8 cellular contexts compared by ENCODE assay signal in the genomic region with DNA sequence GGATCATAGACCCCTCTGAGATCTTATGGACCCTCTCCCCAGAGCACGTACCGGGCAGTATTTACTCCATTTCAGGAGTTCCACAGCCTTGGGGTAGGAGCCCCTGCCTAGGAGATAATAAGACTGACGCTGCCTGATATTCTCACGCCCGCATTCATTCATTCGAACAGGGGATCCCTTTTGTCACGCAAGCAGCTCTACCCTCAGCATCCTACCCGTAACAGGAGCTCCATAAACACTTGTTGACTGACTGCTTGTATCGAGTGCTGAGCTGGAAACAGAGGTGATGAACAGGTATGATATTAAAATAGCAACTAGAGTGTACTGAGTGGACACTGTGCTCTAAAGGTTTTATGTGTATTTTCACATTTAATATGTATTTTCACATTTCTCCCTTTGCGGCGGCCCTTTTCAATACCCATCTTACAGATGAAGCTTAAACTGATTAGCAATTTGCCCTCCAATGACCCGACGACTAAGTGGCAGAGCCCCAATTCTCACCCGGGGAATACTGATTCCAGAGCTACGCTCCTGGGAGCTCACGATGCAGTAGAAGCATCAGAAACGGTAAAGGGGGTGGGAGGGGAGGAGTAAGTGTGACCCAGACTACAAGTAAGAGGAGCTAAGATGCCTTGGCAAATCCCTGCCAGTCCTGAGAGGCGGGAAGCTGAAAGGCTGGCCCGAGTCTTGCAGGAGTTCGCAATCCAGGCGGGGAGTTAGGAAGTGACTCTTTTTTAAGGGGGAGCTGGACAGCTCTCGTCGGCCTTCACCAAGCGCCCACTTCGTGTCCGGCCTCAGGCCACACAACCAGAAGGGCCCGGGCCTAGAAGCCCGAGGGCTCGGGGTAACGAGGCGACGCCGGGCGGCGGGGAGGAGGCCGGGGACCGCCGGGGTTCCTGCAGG. TPM values are rescaled to one million over a fixed set of nuclear protein-coding genes. Genes with fewer than 3 reads are reported as not detected.
DNase-seq lines count a peak whose midpoint lies in the region; ATAC-seq and TF ChIP-seq lines count a peak whose summit lies in the region.

No MANE protein-coding gene starts in this region.

- peak overlapping the region; percentile 97 for H3K4me2 ChIP-seq in PC-3 (ENCODE audit: low read length)

- CTCF ChIA-PET in CD8-positive, alpha-beta memory T cell (lab: Charles Lee), result interaction anchor here (1.0 kb wide), 1 partner anchor 9 kb away, joined by 3 read pairs; no protein-coding TSS in a partner anchor
- CTCF ChIA-PET in PC-3 (lab: Charles Lee), result no interaction called here

- no peaks in the 10 kb centered on the region for H4K20me1 ChIP-seq in PC-3 (ENCODE audit: low read length)

- H3K27me3 ChIP-seq in CD8-positive, alpha-beta memory T cell (ENCODE audit: insufficient read depth, low read length, poor library complexity, severe bottlenecking), result peaks cover 3% of the 10 kb centered on the region
- H3K27me3 ChIP-seq in PC-3 (ENCODE audit: low read length), result no peaks in the 10 kb centered on the region
- H3K27me3 ChIP-seq in ascending aorta, result no peaks in the 10 kb centered on the region
- peaks cover 9% of the 10 kb centered on the region for H3K27me3 ChIP-seq in left ventricle myocardium inferior (ENCODE audit: low read depth)

- H3K36me3 Mint-ChIP-seq in CD8-positive, alpha-beta memory T cell, result peaks cover 0 to 19% (median 3%) of the 10 kb centered on the region in 3 donors

- no peaks in the 10 kb centered on the region for H3K9me2 ChIP-seq in PC-3 (replicated peaks; ENCODE audit: low read length)

- DNase-seq in CD8-positive, alpha-beta memory T cell, result peak in 2 of 5 donors; percentile 3 to 11
- DNase-seq in PC-3, result peak; percentile 32
- DNase-seq in ascending aorta (ENCODE audit: low spot score in 2 of 2), result peak; percentile 10 to 87
- DNase-seq in left ventricle myocardium inferior, result no peak
- DNase-seq in pons (ENCODE audit: low spot score), result peak; percentile 58
- DNase-seq in COLO829 (ENCODE audit: low spot score), result no peak

- H3F3A ChIP-seq in PC-3 (ENCODE audit: low read length, unreplicated experiment), result no peaks in the 10 kb centered on the region

- H3K27ac Mint-ChIP-seq in CD8-positive, alpha-beta memory T cell, result peak overlapping the region; percentile 86 to 99 (median 96)

- peak overlapping the region; percentile 87 for H3K4me3 ChIP-seq in CD8-positive, alpha-beta memory T cell (ENCODE audit: low read length)
- H3K4me3 ChIP-seq in PC-3 (ENCODE audit: low read length) (peak overlapping the region; percentile 89), ascending aorta (peak overlapping the region; percentile 72 to 97), left ventricle myocardium inferior (peak overlapping the region; percentile 89)

- peaks cover 25 to 40% (median 35%) of the 10 kb centered on the region in 3 donors for H3K4me1 Mint-ChIP-seq in CD8-positive, alpha-beta memory T cell

- H3K36me3 ChIP-seq in CD8-positive, alpha-beta memory T cell (ENCODE audit: insufficient read depth, low read length), result no peaks in the 10 kb centered on the region
- H3K36me3 ChIP-seq in PC-3 (ENCODE audit: low read depth, low read length), result no peaks in the 10 kb centered on the region
- peaks cover 0 to 3% of the 10 kb centered on the region in 2 donors for H3K36me3 ChIP-seq in ascending aorta
- no peaks in the 10 kb centered on the region for H3K36me3 ChIP-seq in left ventricle myocardium inferior

- TF ChIP-seq CTCF in PC-3 (conservative IDR thresholded peaks at IDR 0.05; ENCODE audit: low read depth, low read length), result no peak
- no peak for TF ChIP-seq CTCF in ascending aorta (IDR thresholded peaks at IDR 0.05)
- TF ChIP-seq CTCF in left ventricle myocardium inferior (IDR thresholded peaks at IDR 0.05; ENCODE audit: borderline replicate concordance), result no peak

- peaks cover 33% of the 10 kb centered on the region for H3K79me2 ChIP-seq in PC-3 (ENCODE audit: low read length)

- peak overlapping the region; percentile 89 for H3K9ac ChIP-seq in PC-3 (ENCODE audit: low read length)

- peak overlapping the region; percentile 86 to 100 (median 96) for H3K4me3 Mint-ChIP-seq in CD8-positive, alpha-beta memory T cell

- POLR2A ChIA-PET in CD8-positive, alpha-beta memory T cell (lab: Charles Lee), result no interaction called here
- POLR2A ChIA-PET in PC-3 (lab: Charles Lee; ENCODE audit: unreplicated experiment), result no interaction called here

- ATAC-seq in GM19328 (IDR thresholded peaks at IDR 0.05; ENCODE audit: unreplicated experiment) (peak; percentile 4), HG03439 (IDR thresholded peaks at IDR 0.05; ENCODE audit: unreplicated experiment) (peak; percentile 16), PC-3 (peak; percentile 53)

- H3K9me3 Mint-ChIP-seq in CD8-positive, alpha-beta memory T cell, result peaks cover 0 to 3% (median 0%) of the 10 kb centered on the region in 5 donors

- BruUV-seq in PC-3 (replicated peaks; lab: Mats Ljungman, UMichigan), result TSS peak; percentile 49

- H3K27ac ChIP-seq in CD8-positive, alpha-beta memory T cell (ENCODE audit: low read depth, low read length), result peak overlapping the region; percentile 98
- peak overlapping the region; percentile 74 for H3K27ac ChIP-seq in PC-3 (ENCODE audit: low read length)
- peak overlapping the region; percentile 88 to 98 for H3K27ac ChIP-seq in ascending aorta
- H3K27ac ChIP-seq in left ventricle myocardium inferior (replicated peaks), result peak overlapping the region; percentile 93

- H3K27me3 Mint-ChIP-seq in CD8-positive, alpha-beta memory T cell, result peaks cover 6 to 8% of the 10 kb centered on the region in 2 donors

- H3K4me1 ChIP-seq in CD8-positive, alpha-beta memory T cell (ENCODE audit: insufficient read depth, low read length), result peaks cover 20% of the 10 kb centered on the region
- H3K4me1 ChIP-seq in PC-3 (ENCODE audit: insufficient read depth, low read length) (peaks cover 18% of the 10 kb centered on the region), ascending aorta (peaks cover 6 to 18% of the 10 kb centered on the region in 2 donors), left ventricle myocardium inferior (peaks cover 63% of the 10 kb centered on the region)

- H2AFZ ChIP-seq in PC-3 (ENCODE audit: low read length), result peak overlapping the region; percentile 92

- H3K9me3 ChIP-seq in CD8-positive, alpha-beta memory T cell (ENCODE audit: low read length), result no peaks in the 10 kb centered on the region
- H3K9me3 ChIP-seq in PC-3 (ENCODE audit: low read length) (no peaks in the 10 kb centered on the region), ascending aorta (no peaks in the 10 kb centered on the region), left ventricle myocardium inferior (replicated peaks) (peaks cover 7% of the 10 kb centered on the region)

- intact Hi-C loops in PC-3 (cut with micrococcal nuclease), result loop anchor here (5.0 kb wide), 1 partner anchor 64 kb away; no protein-coding TSS in a partner anchor
- intact Hi-C loops in ascending aorta (cut with DNase I), result loop anchor here (2.0 to 5.0 kb wide), 5 partner anchors 63 to 631 kb away; a partner anchor contains a TSS
- intact Hi-C loops in left ventricle myocardium inferior (cut with micrococcal nuclease), result no loop called here

RNA-seq across cellular contexts. Expression of a gene that starts 0.7 kb away (rescaled TPM):
- total RNA-seq in CD8-positive, alpha-beta memory T cell, result 10 to 100 TPM; 16.5 to 17.3 TPM
- 19.5 TPM for polyA plus RNA-seq in CD8-positive, alpha-beta memory T cell
- total RNA-seq in PC-3 (2014; rRNA removed) (4.9 and 10.4 TPM in 2 replicates), ascending aorta (3.2 TPM), left ventricle myocardium inferior (25.9 TPM)

Comparison
In these comparisons a context has a peak if more than half of its experiments do, and no peak if none do; other contexts are left out.
1. DNase-seq: peak in PC-3 (single experiment), ascending aorta (2 of 2) and pons (single experiment); none in left ventricle myocardium inferior (single experiment) and COLO829 (single experiment).
2. Peak in every context shown above with its lines, with median percentiles within 50 percentile points of each other: H3K27ac ChIP-seq, H3K4me3 ChIP-seq and ATAC-seq.